8 cellular contexts compared by ENCODE assay signal in the genomic region with DNA sequence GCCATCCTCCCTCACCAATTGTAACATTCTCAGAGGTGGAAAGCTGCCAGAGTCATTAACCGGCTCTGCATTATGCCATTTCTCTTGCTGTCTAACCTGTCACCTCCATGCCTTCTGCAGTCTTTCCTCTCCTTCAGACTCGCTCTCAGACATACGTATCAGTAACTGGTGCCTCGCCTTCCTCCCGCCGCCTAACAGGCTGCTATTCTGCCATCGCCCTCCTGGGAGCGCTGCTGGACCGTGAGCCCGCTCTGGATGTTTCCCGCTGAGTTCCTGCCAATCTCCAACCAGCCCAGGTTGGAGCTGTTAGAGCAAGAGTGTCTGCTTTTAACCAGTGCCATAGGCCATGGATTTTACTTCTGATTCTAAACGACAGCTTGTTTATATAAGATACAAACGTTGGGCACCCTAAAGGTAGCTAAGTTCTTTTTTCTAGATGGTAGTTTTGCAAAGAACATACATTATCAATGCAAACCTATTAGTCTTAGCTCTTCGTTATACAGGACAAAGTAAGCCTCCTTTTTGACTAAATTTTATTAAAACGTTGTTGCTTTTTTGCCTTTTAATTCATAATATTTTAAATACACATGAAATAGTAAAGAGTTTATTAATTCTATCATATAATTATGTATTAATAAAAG. TPM values are rescaled to one million over a fixed set of nuclear protein-coding genes. Genes with fewer than 3 reads are reported as not detected.
A peak's percentile ranks its signal among the peaks of the same experiment; 100 is the strongest.
DNase-seq lines count a peak whose midpoint lies in the region; FAIRE-seq and TF ChIP-seq lines count a peak whose summit lies in the region.

No MANE protein-coding gene starts in this region.

- DNase-seq in GM12865 (ENCODE audit: low read depth) = peak; percentile 60
- peak; percentile 44 for DNase-seq in HCEC 1CT
- DNase-seq in T-helper 22 cell (ENCODE audit: low read depth) = peak; percentile 37
- peak; percentile 33 for DNase-seq in astrocyte (ENCODE audit: low read depth)
- DNase-seq in hypothalamus (lab: John Stamatoyannopoulos, UW) = peak in 47 of 51 donors; percentile 1 to 78 (median 38)
- peak; percentile 77 for DNase-seq in small intestine
- no peak for DNase-seq in NCI-H1930 (lab: John Stamatoyannopoulos, UW)

- H3K36me3 ChIP-seq in Loucy (ENCODE audit: insufficient read depth, low read length) (no peaks in the 10 kb centered on the region), astrocyte (ENCODE audit: insufficient read depth, low read length) (no peaks in the 10 kb centered on the region), small intestine (ENCODE audit: control insufficient read depth in 2 of 2, insufficient read depth in 2 of 2, low read length in 2 of 2) (no peaks in the 10 kb centered on the region)

- H3K9me2 ChIP-seq in Loucy (replicated peaks; ENCODE audit: low read depth, low read length) = no peaks in the 10 kb centered on the region

- no peak overlapping the region for H3K27ac Mint-ChIP-seq in astrocyte (ENCODE audit: unreplicated experiment)

- H3K4me1 Mint-ChIP-seq in astrocyte (ENCODE audit: low read depth, unreplicated experiment) = no peaks in the 10 kb centered on the region

- H2AFZ ChIP-seq in Loucy (ENCODE audit: low read length) (peak overlapping the region; percentile 86), astrocyte (ENCODE audit: low read depth, low read length) (peak overlapping the region; percentile 64)

- H3K79me2 ChIP-seq in Loucy (ENCODE audit: insufficient read depth, low read length) (no peaks in the 10 kb centered on the region), astrocyte (ENCODE audit: insufficient read depth, low read length) (no peaks in the 10 kb centered on the region)

- H3K27me3 ChIP-seq in Loucy (ENCODE audit: insufficient read depth, low read length, poor library complexity, severe bottlenecking) (no peaks in the 10 kb centered on the region), astrocyte (ENCODE audit: insufficient read depth, low read length) (no peaks in the 10 kb centered on the region), small intestine (ENCODE audit: control insufficient read depth in 2 of 2, insufficient read depth in 2 of 2, low read length in 2 of 2) (no peaks in the 10 kb centered on the region)

- TF ChIP-seq CTCF in GM12865 (IDR thresholded peaks at IDR 0.05; ENCODE audit: insufficient read depth, low read depth, low read length, missing control alignments) = peak; percentile 92
- TF ChIP-seq CTCF in Loucy (conservative IDR thresholded peaks at IDR 0.05; ENCODE audit: low read length) = peak; percentile 99
- peak; percentile 93 for TF ChIP-seq CTCF in astrocyte (IDR thresholded peaks at IDR 0.05; ENCODE audit: insufficient read depth, low read depth, low read length)

- FAIRE-seq in astrocyte (lab: Jason Lieb, UNC) = no peak
- peak; percentile 5 for FAIRE-seq in small intestine (lab: Jason Lieb, UNC)

- H3K9ac ChIP-seq in Loucy (ENCODE audit: low read depth, low read length, poor library complexity, severe bottlenecking) (no peak overlapping the region), astrocyte (ENCODE audit: low read length) (peak overlapping the region; percentile 42)

- H3K27me3 Mint-ChIP-seq in astrocyte (ENCODE audit: low read depth, unreplicated experiment) = peaks cover 4% of the 10 kb centered on the region

- H4K20me1 ChIP-seq in Loucy (ENCODE audit: insufficient read depth, low read length, poor library complexity, severe bottlenecking) (no peaks in the 10 kb centered on the region), astrocyte (ENCODE audit: insufficient read depth, low read length) (no peaks in the 10 kb centered on the region)

- no peaks in the 10 kb centered on the region for H3K36me3 Mint-ChIP-seq in astrocyte (ENCODE audit: low read depth, unreplicated experiment)

- WGBS in small intestine, 3 donors = 11 to 17% (median 12%) methylated on average over 15 of the region's 15 CpGs

- no peaks in the 10 kb centered on the region for H3F3A ChIP-seq in Loucy (ENCODE audit: low read depth)

- H3K9me3 ChIP-seq in Loucy (ENCODE audit: insufficient read depth, low read depth, low read length) (no peaks in the 10 kb centered on the region), astrocyte (ENCODE audit: insufficient read depth, low read depth, low read length) (no peaks in the 10 kb centered on the region), small intestine (ENCODE audit: control insufficient read depth, low read depth) (no peaks in the 10 kb centered on the region)

- H3K9me3 Mint-ChIP-seq in astrocyte (ENCODE audit: unreplicated experiment) = no peaks in the 10 kb centered on the region

- H3K4me3 ChIP-seq in GM12865 (ENCODE audit: low read depth, low read length) (no peak overlapping the region), Loucy (ENCODE audit: low read length, poor library complexity, severe bottlenecking) (no peak overlapping the region), astrocyte (ENCODE audit: insufficient read depth, low read depth, low read length) (no peak overlapping the region), small intestine (ENCODE audit: low read depth in 1 of 2, low read length in 2 of 2) (no peak overlapping the region)

- H3K4me1 ChIP-seq in Loucy (ENCODE audit: insufficient read depth, low read length, poor library complexity, severe bottlenecking) = no peaks in the 10 kb centered on the region
- peaks cover 3% of the 10 kb centered on the region for H3K4me1 ChIP-seq in astrocyte (ENCODE audit: insufficient read depth, low read length)
- peaks cover 0 to 2% of the 10 kb centered on the region in 2 donors for H3K4me1 ChIP-seq in small intestine (ENCODE audit: control insufficient read depth in 2 of 2, insufficient read depth in 1 of 2, low read depth in 1 of 2, low read length in 1 of 2)

- no peak overlapping the region for H3K4me2 ChIP-seq in Loucy (ENCODE audit: low read depth, low read length, poor library complexity, severe bottlenecking)
- peak overlapping the region; percentile 66 for H3K4me2 ChIP-seq in astrocyte (ENCODE audit: low read length)

- H3K27ac ChIP-seq in astrocyte (ENCODE audit: low read depth, low read length) (no peak overlapping the region), small intestine (ENCODE audit: low read depth in 1 of 2, low read length in 1 of 2) (no peak overlapping the region)

- H3K4me3 Mint-ChIP-seq in astrocyte (ENCODE audit: unreplicated experiment) = no peak overlapping the region

RNA-seq across cellular contexts. Expression of a gene that starts 59.5 kb away (rescaled TPM):
- 0.53 and 0.91 TPM in 2 replicates for total RNA-seq in astrocyte
- 1 to 10 TPM in 1 of 3 donors, not detected in 2; 2.8 TPM for polyA plus RNA-seq in small intestine

Comparison
In these comparisons a context has a peak if more than half of its experiments do, and no peak if none do; other contexts are left out.
1. DNase-seq: peak in GM12865 (single experiment), HCEC 1CT (single experiment), T-helper 22 cell (single experiment), astrocyte (single experiment), hypothalamus (47 of 51) and small intestine (single experiment); none in NCI-H1930 (0 of 2).
2. Peak in every context shown above with its lines, with median percentiles within 50 percentile points of each other: CTCF ChIP-seq.